Comparison of ENCODE assay signal across 8 cellular contexts in genomic region chr1:16693469-16694071, GRCh38. TPM values are rescaled to one million over a fixed set of nuclear protein-coding genes. Genes with fewer than 3 reads are reported as not detected.
A peak's percentile ranks its signal among the peaks of the same experiment; 100 is the strongest.
DNase-seq lines count a peak whose midpoint lies in the region; ATAC-seq and TF ChIP-seq lines count a peak whose summit lies in the region.
"Not testable (repeated sequence)": the region's sequence is repeated elsewhere in the genome, so short reads cannot be mapped to it uniquely, and the experiment has no call there.
"Had no signal": no experiment of that assay in that cellular context is flagged by ENCODE, and none has a peak within 500 bp of the region (broad histone marks: within the 10 kb centered on the region; RNA-seq: fewer than 3 reads in every experiment).

No MANE protein-coding gene starts in this region.

- H3K27me3 Mint-ChIP-seq in GM23338 (ENCODE audit: insufficient read depth, low read depth, poor library complexity), result peaks cover 18% of the 10 kb centered on the region
- not testable (repeated sequence) for H3K27me3 Mint-ChIP-seq in activated T-cell treated with anti-CD3 and anti-CD28 coated beads, Interleukin-2, amount 50 U/mL, for 4 hours (ENCODE audit: low read depth); endothelial cell (ENCODE audit: unreplicated experiment); natural killer cell treated with Interleukin-12 subunit alpha and Interleukin-12 subunit beta and Interleukin-15 and Interleukin-18, amount 100 ng/mL, for 72 hours

- not testable (repeated sequence) for TF ChIP-seq CTCF in GM23338 (conservative IDR thresholded peaks at IDR 0.05; ENCODE audit: low read depth in 2 of 2); RWPE2 (IDR thresholded peaks at IDR 0.05; ENCODE audit: poor library complexity, severe bottlenecking); endothelial cell (IDR thresholded peaks at IDR 0.05; ENCODE audit: unreplicated experiment)

- H3K4me2 ChIP-seq in GM23338, result peak overlapping the region; percentile 43; the same call in 1 of the 2 replicates

- not testable (repeated sequence) for H3K4me3 Mint-ChIP-seq in GM23338; activated T-cell treated with anti-CD3 and anti-CD28 coated beads, Interleukin-2, amount 50 U/mL, for 4 hours; endothelial cell (ENCODE audit: unreplicated experiment); natural killer cell treated with Interleukin-12 subunit alpha and Interleukin-12 subunit beta and Interleukin-15 and Interleukin-18, amount 100 ng/mL, for 72 hours

- H4K20me1 ChIP-seq in GM23338 (replicated peaks; ENCODE audit: insufficient read depth), result not testable (repeated sequence)

- H3F3A ChIP-seq in GM23338 (replicated peaks; ENCODE audit: low read depth), result not testable (repeated sequence)

- H3K4me3 ChIP-seq in GM23338 (peak overlapping the region; percentile 36; the same call in 1 of the 2 replicates), iPS DF 6.9 (ENCODE audit: low read length) (peak overlapping the region; percentile 24; the same call in 1 of the 2 replicates)
- not testable (repeated sequence) for H3K4me3 ChIP-seq in RWPE2 (ENCODE audit: severe bottlenecking)

- H3K4me1 ChIP-seq in GM23338 (ENCODE audit: insufficient read depth); RWPE2 (ENCODE audit: insufficient read depth, poor library complexity, severe bottlenecking); iPS DF 6.9 (ENCODE audit: control insufficient read depth, insufficient read depth, low read length): not testable (repeated sequence)

- H3K36me3 ChIP-seq in GM23338 (ENCODE audit: insufficient read depth); RWPE2 (ENCODE audit: low read depth); iPS DF 6.9 (ENCODE audit: control insufficient read depth, insufficient read depth, low read length): not testable (repeated sequence)

- H3K27ac ChIP-seq in GM23338 (ENCODE audit: low read depth); RWPE2 (ENCODE audit: poor library complexity, severe bottlenecking); iPS DF 6.9 (ENCODE audit: low read length): not testable (repeated sequence)

- H3K9me2 ChIP-seq in GM23338 (ENCODE audit: insufficient read depth), result not testable (repeated sequence)

- H3K79me2 ChIP-seq in GM23338 (replicated peaks; ENCODE audit: insufficient read depth), result not testable (repeated sequence)

- not testable (repeated sequence) for H3K36me3 Mint-ChIP-seq in GM23338 (ENCODE audit: low read depth); activated T-cell treated with anti-CD3 and anti-CD28 coated beads, Interleukin-2, amount 50 U/mL, for 4 hours (ENCODE audit: insufficient read depth); endothelial cell (ENCODE audit: low read depth, unreplicated experiment); natural killer cell treated with Interleukin-12 subunit alpha and Interleukin-12 subunit beta and Interleukin-15 and Interleukin-18, amount 100 ng/mL, for 72 hours

- intact Hi-C loops in posterior vena cava (cut with DNase I), result not testable (repeated sequence)

- not testable (repeated sequence) for DNase-seq in GM23338 (ENCODE audit: low spot score); RWPE2 (ENCODE audit: low spot score); activated T-cell treated with anti-CD3 and anti-CD28 coated beads, Interleukin-2, amount 50 U/mL, for 4 hours; iPS DF 6.9 (ENCODE audit: low read depth, low spot score); natural killer cell treated with Interleukin-12 subunit alpha and Interleukin-12 subunit beta and Interleukin-15 and Interleukin-18, amount 100 ng/mL, for 72 hours (ENCODE audit: low spot score)
- DNase-seq in endothelial cell (ENCODE audit: low spot score) (peak; percentile 13), posterior vena cava (ENCODE audit: low spot score) (peak; percentile 63)

- ATAC-seq in GM23338 (peak; percentile 29), RWPE2 (ENCODE audit: low read depth) (peak; percentile 56)
- peak; percentile 30 to 38 for ATAC-seq in activated T-cell treated with anti-CD3 and anti-CD28 coated beads, Interleukin-2, amount 50 U/mL, for 4 hours
- ATAC-seq in natural killer cell treated with Interleukin-12 subunit alpha and Interleukin-12 subunit beta and Interleukin-15 and Interleukin-18, amount 100 ng/mL, for 72 hours, result peak; percentile 14 to 22

- peaks cover 41% of the 10 kb centered on the region for H3K27me3 ChIP-seq in GM23338 (ENCODE audit: insufficient read depth)
- H3K27me3 ChIP-seq in RWPE2 (ENCODE audit: insufficient read depth, poor library complexity, severe bottlenecking); iPS DF 6.9 (ENCODE audit: control insufficient read depth, insufficient read depth, low read length): not testable (repeated sequence)

- not testable (repeated sequence) for H3K4me1 Mint-ChIP-seq in GM23338; activated T-cell treated with anti-CD3 and anti-CD28 coated beads, Interleukin-2, amount 50 U/mL, for 4 hours (ENCODE audit: low read depth); endothelial cell (ENCODE audit: unreplicated experiment); natural killer cell treated with Interleukin-12 subunit alpha and Interleukin-12 subunit beta and Interleukin-15 and Interleukin-18, amount 100 ng/mL, for 72 hours (ENCODE audit: low read depth in 2 of 2)

- not testable (repeated sequence) for H2AFZ ChIP-seq in GM23338

- WGBS in iPS DF 6.9 (ENCODE audit: insufficient coverage, insufficient read length), result no CpG with 5 or more reads among the region's 73 CpGs

- not testable (repeated sequence) for H3K9me3 ChIP-seq in RWPE2 (ENCODE audit: severe bottlenecking); iPS DF 6.9 (ENCODE audit: control insufficient read depth, insufficient read depth, low read length)

- H3K9me3 Mint-ChIP-seq in GM23338; activated T-cell treated with anti-CD3 and anti-CD28 coated beads, Interleukin-2, amount 50 U/mL, for 4 hours; endothelial cell (ENCODE audit: unreplicated experiment); natural killer cell treated with Interleukin-12 subunit alpha and Interleukin-12 subunit beta and Interleukin-15 and Interleukin-18, amount 100 ng/mL, for 72 hours: not testable (repeated sequence)

- H3K27ac Mint-ChIP-seq in GM23338; endothelial cell (ENCODE audit: unreplicated experiment); natural killer cell treated with Interleukin-12 subunit alpha and Interleukin-12 subunit beta and Interleukin-15 and Interleukin-18, amount 100 ng/mL, for 72 hours: not testable (repeated sequence)

RNA-seq across cellular contexts. Expression of gene RNU1-3, which starts 26.8 kb away (rescaled TPM):
- under 0.01 TPM in 1 of 2 replicates, not detected in the other for total RNA-seq in GM23338 (2014; rRNA removed; shearing (Covaris generic))
- polyA plus RNA-seq in GM23338 (2016; fragmentation: Nextera tagmentation; extraction: Ambion mirVana), result not detected in 2 replicates
- 1,000 to 10,000 TPM; 1,321 to 1,622 (median 1,616) TPM for total RNA-seq in activated T-cell treated with anti-CD3 and anti-CD28 coated beads, Interleukin-2, amount 50 U/mL, for 4 hours
- total RNA-seq in endothelial cell (ENCODE audit: unreplicated experiment), result 3,428 TPM
- 1,000 to 10,000 TPM; 1,591 to 3,879 TPM for total RNA-seq in natural killer cell treated with Interleukin-12 subunit alpha and Interleukin-12 subunit beta and Interleukin-15 and Interleukin-18, amount 100 ng/mL, for 72 hours
- over 10,000 TPM; 12,584 to 18,986 TPM for total RNA-seq in posterior vena cava
- polyA plus RNA-seq: BJ had no signal

RNA-seq across cellular contexts. Expression of gene RNU1-4, which starts 46.7 kb away (rescaled TPM):
- total RNA-seq in GM23338 (2014; rRNA removed; shearing (Covaris generic)), result under 0.01 TPM in 1 of 2 replicates, not detected in the other
- polyA plus RNA-seq in GM23338 (2016; fragmentation: Nextera tagmentation; extraction: Ambion mirVana), result not detected in 2 replicates
- 1,000 to 10,000 TPM; 1,321 to 1,622 (median 1,616) TPM for total RNA-seq in activated T-cell treated with anti-CD3 and anti-CD28 coated beads, Interleukin-2, amount 50 U/mL, for 4 hours
- total RNA-seq in endothelial cell (ENCODE audit: unreplicated experiment), result 3,428 TPM
- total RNA-seq in natural killer cell treated with Interleukin-12 subunit alpha and Interleukin-12 subunit beta and Interleukin-15 and Interleukin-18, amount 100 ng/mL, for 72 hours, result 1,000 to 10,000 TPM; 1,591 to 3,879 TPM
- over 10,000 TPM; 12,584 to 18,986 TPM for total RNA-seq in posterior vena cava
- polyA plus RNA-seq: BJ had no signal

Comparison
In these comparisons a context has a peak if more than half of its experiments do, and no peak if none do; other contexts are left out.
1. RNA of gene RNU1-3, which starts 26.8 kb away (total RNA-seq): 12,584 to 18,986 TPM in posterior vena cava, 1,591 to 3,879 TPM in natural killer cell treated with Interleukin-12 subunit alpha and Interleukin-12 subunit beta and Interleukin-15 and Interleukin-18, amount 100 ng/mL, for 72 hours, 3,428 TPM in endothelial cell (single experiment) and 1,321 to 1,622 TPM in activated T-cell treated with anti-CD3 and anti-CD28 coated beads, Interleukin-2, amount 50 U/mL, for 4 hours; under 0.01 TPM in GM23338; every median in the first group is over 1,000 times any median in the second.
2. RNA of gene RNU1-4, which starts 46.7 kb away (total RNA-seq): 12,584 to 18,986 TPM in posterior vena cava, 1,591 to 3,879 TPM in natural killer cell treated with Interleukin-12 subunit alpha and Interleukin-12 subunit beta and Interleukin-15 and Interleukin-18, amount 100 ng/mL, for 72 hours, 3,428 TPM in endothelial cell (single experiment) and 1,321 to 1,622 TPM in activated T-cell treated with anti-CD3 and anti-CD28 coated beads, Interleukin-2, amount 50 U/mL, for 4 hours; under 0.01 TPM in GM23338; every median in the first group is over 1,000 times any median in the second.
3. Peak in every context shown above with its lines, with median percentiles within 50 percentile points of each other: ATAC-seq.